Comparison of ENCODE assay signal across 9 cellular contexts in the genomic region with DNA sequence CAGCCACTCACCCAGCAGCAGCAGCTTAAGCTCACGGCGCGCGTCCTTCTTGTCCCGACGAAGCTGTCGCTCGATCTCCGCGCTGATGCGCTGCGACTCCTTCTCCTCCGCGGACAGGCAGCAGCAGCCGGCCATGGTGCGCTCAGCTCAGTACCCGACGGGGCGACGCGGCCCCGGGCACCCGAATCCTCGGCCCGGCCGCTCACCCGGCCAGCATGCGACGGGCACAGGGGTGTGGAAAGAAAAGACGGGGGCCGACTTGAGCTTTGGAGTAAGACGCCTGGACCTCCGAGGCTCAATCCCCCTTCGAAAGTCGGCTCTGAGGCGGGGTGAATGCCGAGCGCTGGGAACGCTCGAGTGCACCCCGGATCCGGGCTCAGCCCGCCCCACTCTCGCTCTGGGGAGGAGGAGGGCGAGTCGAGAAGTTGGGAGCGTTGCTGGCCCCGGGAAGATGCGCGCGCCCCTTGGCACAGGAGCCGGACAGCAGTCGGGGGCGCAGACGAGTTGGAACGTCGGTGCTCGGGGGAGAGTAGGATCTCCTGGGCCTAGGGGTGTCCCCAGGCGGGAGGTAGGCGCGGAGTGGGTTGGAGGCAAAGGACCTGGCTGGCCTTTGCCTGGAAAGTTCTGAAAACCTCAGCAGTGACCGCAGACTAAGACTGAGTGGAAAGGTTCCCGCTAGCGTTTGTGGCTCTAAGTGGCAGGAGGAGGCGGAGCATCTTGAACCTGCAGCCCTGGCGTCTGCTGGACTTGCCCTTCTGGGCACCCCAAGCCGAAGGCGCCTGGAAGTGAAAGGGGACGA. TPM values are rescaled to one million over a fixed set of nuclear protein-coding genes. Genes with fewer than 3 reads are reported as not detected.
DNase-seq lines count a peak whose midpoint lies in the region; ATAC-seq, FAIRE-seq and TF ChIP-seq lines count a peak whose summit lies in the region.
"Had no signal": no experiment of that assay in that cellular context is flagged by ENCODE, and none has a peak within 500 bp of the region (broad histone marks: within the 10 kb centered on the region; RNA-seq: fewer than 3 reads in every experiment).

GNA14 (minus strand) TSS at position 664 of the 799 bp plus-strand sequence; CDS start at position 135, 529 bp downstream.

- H3K36me3 Mint-ChIP-seq in activated naive CD4-positive, alpha-beta T cell treated with anti-CD3 and anti-CD28 coated beads, Interleukin-2, amount 50 U/mL, for 24 hours = no peaks in the 10 kb centered on the region
- H3K36me3 Mint-ChIP-seq in dendritic cell treated with granulocyte-macrophage colony-stimulating factor and Interleukin-4, amounts not matched to agents 40 ng/mL and 50 ng/mL, for 4 days (ENCODE audit: low read depth) = no peaks in the 10 kb centered on the region

- ATAC-seq in HG03045 (IDR thresholded peaks at IDR 0.05; ENCODE audit: unreplicated experiment) (no peak), HG02763 (IDR thresholded peaks at IDR 0.05; ENCODE audit: unreplicated experiment) (no peak)

- no peaks in the 10 kb centered on the region for H3K36me3 ChIP-seq in tibial nerve

- no peaks in the 10 kb centered on the region for H3K9me3 ChIP-seq in tibial nerve

- DNase-seq in activated naive CD4-positive, alpha-beta T cell treated with anti-CD3 and anti-CD28 coated beads, Interleukin-2, amount 50 U/mL, for 16 hours = no peak
- DNase-seq in lower leg skin (ENCODE audit: low spot score in 2 of 2) (peak in 1 of 2 donors; percentile 86), tibial nerve (ENCODE audit: low spot score in 2 of 2) (no peak), HTR-8/SVneo (ENCODE audit: insufficient read length, low spot score) (no peak)

- WGBS in lower leg skin, 2 donors = 1 to 3% methylated on average over 39 to 42 of the region's 69 CpGs
- WGBS in tibial nerve, 2 donors = 2 to 6% methylated on average over 32 to 42 of the region's 69 CpGs

- no peak within 1 kb of the TSS for H3K27ac Mint-ChIP-seq in activated naive CD4-positive, alpha-beta T cell treated with anti-CD3 and anti-CD28 coated beads, Interleukin-2, amount 50 U/mL, for 24 hours
- no peak within 1 kb of the TSS for H3K27ac Mint-ChIP-seq in dendritic cell treated with granulocyte-macrophage colony-stimulating factor and Interleukin-4, amounts not matched to agents 40 ng/mL and 50 ng/mL, for 4 days

- H3K27me3 ChIP-seq in tibial nerve = peaks cover 0 to 36% of the 10 kb centered on the region in 2 donors

- peaks cover 16% of the 10 kb centered on the region for H3K4me1 Mint-ChIP-seq in activated naive CD4-positive, alpha-beta T cell treated with anti-CD3 and anti-CD28 coated beads, Interleukin-2, amount 50 U/mL, for 24 hours
- peaks cover 22% of the 10 kb centered on the region for H3K4me1 Mint-ChIP-seq in dendritic cell treated with granulocyte-macrophage colony-stimulating factor and Interleukin-4, amounts not matched to agents 40 ng/mL and 50 ng/mL, for 4 days (ENCODE audit: low read depth)

- H3K4me1 ChIP-seq in tibial nerve = peaks cover 0 to 23% (median 11%) of the 10 kb centered on the region in 4 donors

- H3K4me3 ChIP-seq in lower leg skin (ENCODE audit: low read depth, poor library complexity, severe bottlenecking) = peak within 1 kb of the TSS; percentile 41
- peak within 1 kb of the TSS; percentile 35 to 58 (median 47) for H3K4me3 ChIP-seq in tibial nerve

- no peak for FAIRE-seq in HTR-8/SVneo (lab: Jason Lieb, UNC)
- FAIRE-seq: TTC549 had no signal

- no peak for TF ChIP-seq EP300 in tibial nerve (IDR thresholded peaks at IDR 0.05)

- intact Hi-C loops in dendritic cell treated with granulocyte-macrophage colony-stimulating factor and Interleukin-4, amounts not matched to agents 40 ng/mL and 50 ng/mL, for 4 days (cut with micrococcal nuclease) = no loop called here
- intact Hi-C loops in lower leg skin (cut with DNase I; ENCODE audit: low total_unique reads) = no loop called here

- peak within 1 kb of the TSS; percentile 60 for H3K4me3 Mint-ChIP-seq in activated naive CD4-positive, alpha-beta T cell treated with anti-CD3 and anti-CD28 coated beads, Interleukin-2, amount 50 U/mL, for 24 hours
- peak within 1 kb of the TSS; percentile 71 for H3K4me3 Mint-ChIP-seq in dendritic cell treated with granulocyte-macrophage colony-stimulating factor and Interleukin-4, amounts not matched to agents 40 ng/mL and 50 ng/mL, for 4 days

- H3K9me3 Mint-ChIP-seq in activated naive CD4-positive, alpha-beta T cell treated with anti-CD3 and anti-CD28 coated beads, Interleukin-2, amount 50 U/mL, for 24 hours = no peaks in the 10 kb centered on the region
- no peaks in the 10 kb centered on the region for H3K9me3 Mint-ChIP-seq in dendritic cell treated with granulocyte-macrophage colony-stimulating factor and Interleukin-4, amounts not matched to agents 40 ng/mL and 50 ng/mL, for 4 days

- TF ChIP-seq POLR2A in lower leg skin (IDR thresholded peaks at IDR 0.05) = no peak
- no peak for TF ChIP-seq POLR2A in tibial nerve (IDR thresholded peaks at IDR 0.05)

- no peak for TF ChIP-seq CTCF in lower leg skin (IDR thresholded peaks at IDR 0.05)
- TF ChIP-seq CTCF in tibial nerve (IDR thresholded peaks at IDR 0.05) = no peak

- H3K27me3 Mint-ChIP-seq in activated naive CD4-positive, alpha-beta T cell treated with anti-CD3 and anti-CD28 coated beads, Interleukin-2, amount 50 U/mL, for 24 hours = peaks cover 27% of the 10 kb centered on the region
- H3K27me3 Mint-ChIP-seq in dendritic cell treated with granulocyte-macrophage colony-stimulating factor and Interleukin-4, amounts not matched to agents 40 ng/mL and 50 ng/mL, for 4 days = peaks cover 57% of the 10 kb centered on the region

- peak within 1 kb of the TSS in 2 of 4 donors; percentile 30 to 43 for H3K27ac ChIP-seq in tibial nerve

RNA-seq across cellular contexts. Expression of gene GNA14, which starts in this region (rescaled TPM):
- total RNA-seq in lower leg skin (1 to 10 TPM in 2 of 4 donors, under 1 TPM in 2; 0.13 to 1.9 (median 1.0) TPM), tibial nerve (1 to 10 TPM in 3 of 4 donors, under 1 TPM in 1; 0.84 to 7.1 (median 3.6) TPM)
